8 cellular contexts compared by ENCODE assay signal in the genomic region with DNA sequence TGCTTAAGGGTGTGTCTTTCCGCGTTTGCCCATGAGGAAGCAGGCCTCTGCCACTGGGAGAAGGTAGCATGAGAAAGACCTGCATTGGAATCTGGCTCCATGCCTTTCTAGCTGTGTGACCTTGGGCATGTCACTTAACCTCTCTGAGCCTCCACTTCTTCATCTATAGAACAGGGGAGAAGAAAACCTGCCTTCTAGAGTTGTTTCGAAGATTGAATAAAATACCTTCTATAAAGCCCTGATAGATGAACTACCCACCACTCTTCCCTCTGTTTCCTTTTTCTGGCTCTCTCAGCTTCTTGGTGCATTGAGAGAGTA. TPM values are rescaled to one million over a fixed set of nuclear protein-coding genes. Genes with fewer than 3 reads are reported as not detected.
"Had no signal": no experiment of that assay in that cellular context is flagged by ENCODE, and none has a peak within 500 bp of the region (broad histone marks: within the 10 kb centered on the region; RNA-seq: fewer than 3 reads in every experiment).

No MANE protein-coding gene starts in this region.

RNA-seq across cellular contexts. Expression of a gene that starts 59.2 kb away (rescaled TPM):
- total RNA-seq: LHCN-M2, MCF 10A, NCI-H460, OCI-LY7, PC-9, Right ventricle myocardium inferior, RPMI7951, SJCRH30 had no signal
